9 cellular contexts compared by ENCODE assay signal in the genomic region with DNA sequence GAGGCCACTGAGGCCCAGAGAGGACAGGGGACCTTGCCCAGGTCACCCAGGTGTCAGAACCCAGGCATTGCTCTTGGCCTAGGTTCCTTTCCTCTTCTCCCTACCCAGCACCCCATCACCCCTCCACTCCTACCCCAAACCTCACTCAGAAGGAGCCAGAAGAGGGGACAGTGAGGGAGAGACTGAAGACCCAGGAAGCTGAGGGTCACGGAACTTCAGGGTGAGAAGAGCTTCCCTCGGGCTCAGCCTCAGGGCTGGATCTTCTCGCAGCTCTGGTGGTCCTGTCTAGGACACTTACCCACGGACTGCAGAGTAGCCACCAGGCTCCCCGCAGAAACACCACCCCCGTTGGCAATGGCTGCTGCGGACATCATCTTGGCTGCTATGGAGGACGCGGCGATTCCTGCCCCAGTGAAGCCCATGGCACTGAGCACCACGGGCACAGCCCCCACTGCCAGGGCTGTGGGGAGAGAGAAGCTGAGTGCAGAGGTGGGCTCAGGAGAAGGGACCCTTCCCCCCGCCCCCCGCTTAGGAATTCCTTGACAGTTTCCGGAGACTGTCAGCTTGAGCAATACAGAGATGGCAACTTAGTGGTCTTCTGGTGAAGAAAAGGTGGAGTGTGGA. TPM values are rescaled to one million over a fixed set of nuclear protein-coding genes. Genes with fewer than 3 reads are reported as not detected.
DNase-seq lines count a peak whose midpoint lies in the region; ATAC-seq and TF ChIP-seq lines count a peak whose summit lies in the region.
"Had no signal": no experiment of that assay in that cellular context is flagged by ENCODE, and none has a peak within 500 bp of the region (broad histone marks: within the 10 kb centered on the region; RNA-seq: fewer than 3 reads in every experiment).

No MANE protein-coding gene starts in this region.

- H3K27ac Mint-ChIP-seq in activated naive CD4-positive, alpha-beta T cell treated with anti-CD3 and anti-CD28 coated beads for 36 hours: peak overlapping the region; percentile 68
- peak overlapping the region; percentile 74 for H3K27ac Mint-ChIP-seq in activated T-helper 17 cell treated with anti-CD3 and anti-CD28 coated beads, Interleukin-2, amount 50 U/mL, for 72 hours
- H3K27ac Mint-ChIP-seq in immature natural killer cell: peak overlapping the region; percentile 75 to 84 (median 79)

- H3K27me3 Mint-ChIP-seq in activated naive CD4-positive, alpha-beta T cell treated with anti-CD3 and anti-CD28 coated beads for 36 hours (ENCODE audit: low read depth): no peaks in the 10 kb centered on the region
- H3K27me3 Mint-ChIP-seq in activated T-helper 17 cell treated with anti-CD3 and anti-CD28 coated beads, Interleukin-2, amount 50 U/mL, for 72 hours: no peaks in the 10 kb centered on the region
- peaks cover 0 to 4% (median 2%) of the 10 kb centered on the region in 3 donors for H3K27me3 Mint-ChIP-seq in immature natural killer cell (ENCODE audit: low read depth in 3 of 3)

- no peak for TF ChIP-seq CTCF in tibial nerve (IDR thresholded peaks at IDR 0.05)

- H3K9me3 ChIP-seq in tibial nerve: no peaks in the 10 kb centered on the region
- H3K9me3 ChIP-seq: Peyer's patch had no signal

- TF ChIP-seq POLR2A in tibial nerve (IDR thresholded peaks at IDR 0.05): no peak

- CTCF ChIA-PET in activated naive CD4-positive, alpha-beta T cell treated with anti-CD3 and anti-CD28 coated beads for 36 hours (lab: Charles Lee): interaction anchor here (0.5 to 6.0 kb wide), 13 partner anchors 8 to 1681 kb away, joined by 3 to 38 read pairs (median 3); partner anchors contain the start of genes DDX24 and IFI27L1

- intact Hi-C loops in activated naive CD4-positive, alpha-beta T cell treated with anti-CD3 and anti-CD28 coated beads for 36 hours (cut with micrococcal nuclease): loop anchor here (2.0 kb wide), 2 partner anchors 92 to 190 kb away; no protein-coding TSS in a partner anchor

- no peaks in the 10 kb centered on the region for H3K9me3 Mint-ChIP-seq in activated naive CD4-positive, alpha-beta T cell treated with anti-CD3 and anti-CD28 coated beads for 36 hours
- H3K9me3 Mint-ChIP-seq in activated T-helper 17 cell treated with anti-CD3 and anti-CD28 coated beads, Interleukin-2, amount 50 U/mL, for 72 hours: no peaks in the 10 kb centered on the region
- H3K9me3 Mint-ChIP-seq in immature natural killer cell: no peaks in the 10 kb centered on the region

- H3K36me3 Mint-ChIP-seq in activated naive CD4-positive, alpha-beta T cell treated with anti-CD3 and anti-CD28 coated beads for 36 hours (ENCODE audit: low read depth): peaks cover 4% of the 10 kb centered on the region
- no peaks in the 10 kb centered on the region for H3K36me3 Mint-ChIP-seq in activated T-helper 17 cell treated with anti-CD3 and anti-CD28 coated beads, Interleukin-2, amount 50 U/mL, for 72 hours (ENCODE audit: low read depth)
- no peaks in the 10 kb centered on the region for H3K36me3 Mint-ChIP-seq in immature natural killer cell

- no peak for TF ChIP-seq EP300 in tibial nerve (IDR thresholded peaks at IDR 0.05)

- no peak for DNase-seq in activated naive CD4-positive, alpha-beta T cell treated with anti-CD3 and anti-CD28 coated beads for 36 hours
- no peak for DNase-seq in activated naive CD4-positive, alpha-beta T cell (lab: John Stamatoyannopoulos, UW)
- no peak for DNase-seq in immature natural killer cell
- no peak for DNase-seq in tibial nerve (ENCODE audit: low spot score in 2 of 2)
- DNase-seq in activated gamma-delta T cell treated with Interleukin-2 at 50 U/mL for 16 hours: no peak
- no peak for DNase-seq in NOMO-1 treated with DMSO at 0.1 percent for 48 hours (lab: John Stamatoyannopoulos, UW; ENCODE audit: unreplicated experiment)

- ATAC-seq in activated T-helper 17 cell treated with anti-CD3 and anti-CD28 coated beads, Interleukin-2, amount 50 U/mL, for 72 hours (replicated peaks): no peak
- ATAC-seq in HG02623 (IDR thresholded peaks at IDR 0.05; ENCODE audit: unreplicated experiment): no peak

- H3K27ac ChIP-seq in tibial nerve: peak overlapping the region; percentile 86 to 95 (median 88)

- no peaks in the 10 kb centered on the region for H3K27me3 ChIP-seq in tibial nerve
- H3K27me3 ChIP-seq: Peyer's patch had no signal

- H3K4me3 Mint-ChIP-seq in activated naive CD4-positive, alpha-beta T cell treated with anti-CD3 and anti-CD28 coated beads for 36 hours: peak overlapping the region; percentile 88
- peak overlapping the region; percentile 94 for H3K4me3 Mint-ChIP-seq in activated T-helper 17 cell treated with anti-CD3 and anti-CD28 coated beads, Interleukin-2, amount 50 U/mL, for 72 hours
- peak overlapping the region; percentile 85 to 94 (median 91) for H3K4me3 Mint-ChIP-seq in immature natural killer cell

- peaks cover 0 to 17% (median 7%) of the 10 kb centered on the region in 4 donors for H3K4me1 ChIP-seq in tibial nerve

- 91 to 96% methylated on average over 13 of the region's 14 CpGs for WGBS in tibial nerve, 2 donors

- peak overlapping the region in 2 of 4 donors; percentile 34 to 59 for H3K4me3 ChIP-seq in tibial nerve

- peaks cover 0 to 29% (median 0%) of the 10 kb centered on the region in 3 donors for H3K36me3 ChIP-seq in tibial nerve
- H3K36me3 ChIP-seq: Peyer's patch had no signal

- H3K4me1 Mint-ChIP-seq in activated naive CD4-positive, alpha-beta T cell treated with anti-CD3 and anti-CD28 coated beads for 36 hours (ENCODE audit: low read depth): peaks cover 16% of the 10 kb centered on the region
- peaks cover 16% of the 10 kb centered on the region for H3K4me1 Mint-ChIP-seq in activated T-helper 17 cell treated with anti-CD3 and anti-CD28 coated beads, Interleukin-2, amount 50 U/mL, for 72 hours
- peaks cover 21 to 23% of the 10 kb centered on the region in 2 donors for H3K4me1 Mint-ChIP-seq in immature natural killer cell

RNA-seq across cellular contexts. Expression of gene IFI27L2, which starts 1.1 kb away (rescaled TPM):
- 10 to 100 TPM; 67.0 to 73.4 TPM for total RNA-seq in activated naive CD4-positive, alpha-beta T cell treated with anti-CD3 and anti-CD28 coated beads for 36 hours
- 10 to 100 TPM; 58.5 to 58.8 TPM for total RNA-seq in activated T-helper 17 cell treated with anti-CD3 and anti-CD28 coated beads, Interleukin-2, amount 50 U/mL, for 72 hours
- polyA plus RNA-seq in immature natural killer cell: 100 to 1,000 TPM in 2 of 3 donors, 10 to 100 TPM in 1; 82.0 to 188 (median 103) TPM
- total RNA-seq in tibial nerve: 100 to 1,000 TPM in 3 of 4 donors, 10 to 100 TPM in 1; 76.8 to 146 (median 129) TPM

RNA-seq across cellular contexts. Expression of gene IFI27, which starts 17.8 kb away (rescaled TPM):
- total RNA-seq in activated naive CD4-positive, alpha-beta T cell treated with anti-CD3 and anti-CD28 coated beads for 36 hours: 1 to 10 TPM; 1.5 to 2.3 TPM
- 1 to 10 TPM; 2.1 to 3.0 TPM for total RNA-seq in activated T-helper 17 cell treated with anti-CD3 and anti-CD28 coated beads, Interleukin-2, amount 50 U/mL, for 72 hours
- polyA plus RNA-seq in immature natural killer cell: 1 to 10 TPM in 1 of 3 donors, not detected in 2; 2.8 TPM
- total RNA-seq in tibial nerve: 100 to 1,000 TPM; 118 to 502 (median 368) TPM

RNA-seq across cellular contexts. Expression of gene PPP4R4, which starts 45.8 kb away (rescaled TPM):
- 10 to 100 TPM; 13.2 to 13.9 TPM for total RNA-seq in activated naive CD4-positive, alpha-beta T cell treated with anti-CD3 and anti-CD28 coated beads for 36 hours
- 10 to 100 TPM in 1 of 2 donors, 1 to 10 TPM in 1; 1.8 to 68.2 TPM for total RNA-seq in activated T-helper 17 cell treated with anti-CD3 and anti-CD28 coated beads, Interleukin-2, amount 50 U/mL, for 72 hours
- not detected for polyA plus RNA-seq in immature natural killer cell
- total RNA-seq in tibial nerve: 1 to 10 TPM; 1.2 to 9.0 (median 3.4) TPM

RNA-seq across cellular contexts. Expression of gene IFI27L1, which starts 47.2 kb away (rescaled TPM):
- 10 to 100 TPM; 33.9 to 35.8 TPM for total RNA-seq in activated naive CD4-positive, alpha-beta T cell treated with anti-CD3 and anti-CD28 coated beads for 36 hours
- 10 to 100 TPM; 34.5 to 35.4 TPM for total RNA-seq in activated T-helper 17 cell treated with anti-CD3 and anti-CD28 coated beads, Interleukin-2, amount 50 U/mL, for 72 hours
- polyA plus RNA-seq in immature natural killer cell: 10 to 100 TPM; 10.0 to 19.3 (median 10.3) TPM
- total RNA-seq in tibial nerve: 10 to 100 TPM in 2 of 4 donors, 1 to 10 TPM in 2; 2.7 to 14.6 (median 7.2) TPM

RNA-seq across cellular contexts. Expression of gene DDX24, which starts 47.3 kb away (rescaled TPM):
- 100 to 1,000 TPM; 190 to 200 TPM for total RNA-seq in activated naive CD4-positive, alpha-beta T cell treated with anti-CD3 and anti-CD28 coated beads for 36 hours
- 100 to 1,000 TPM; 222 to 241 TPM for total RNA-seq in activated T-helper 17 cell treated with anti-CD3 and anti-CD28 coated beads, Interleukin-2, amount 50 U/mL, for 72 hours
- 100 to 1,000 TPM in 2 of 3 donors, 10 to 100 TPM in 1; 60.8 to 208 (median 114) TPM for polyA plus RNA-seq in immature natural killer cell
- 100 to 1,000 TPM; 116 to 170 (median 151) TPM for total RNA-seq in tibial nerve

Comparison
In these comparisons a context has a peak if more than half of its experiments do, and no peak if none do; other contexts are left out.
1. RNA of gene IFI27, which starts 17.8 kb away (total RNA-seq): 118 to 502 TPM in tibial nerve; 2.1 to 3.0 TPM in activated T-helper 17 cell treated with anti-CD3 and anti-CD28 coated beads, Interleukin-2, amount 50 U/mL, for 72 hours and 1.5 to 2.3 TPM in activated naive CD4-positive, alpha-beta T cell treated with anti-CD3 and anti-CD28 coated beads for 36 hours; every median in the first group is over 10 times any median in the second.
2. Peak in every context shown above with its lines, with median percentiles within 50 percentile points of each other: H3K27ac Mint-ChIP-seq and H3K4me3 Mint-ChIP-seq.